In genomic region chr7:34096135-34096775, GRCh38 we compare ENCODE assay signal across 11 cellular contexts.
DNase-seq lines count a peak whose midpoint lies in the region; ATAC-seq and TF ChIP-seq lines count a peak whose summit lies in the region.
"Had no signal": no experiment of that assay in that cellular context is flagged by ENCODE, and none has a peak within 500 bp of the region (broad histone marks: within the 10 kb centered on the region; RNA-seq: fewer than 3 reads in every experiment).

No MANE protein-coding gene starts in this region.

- H3K36me3 ChIP-seq in WERI-Rb-1, result no peaks in the 10 kb centered on the region

- TF ChIP-seq CTCF in activated CD8-positive, alpha-beta T cell treated with anti-CD3 and anti-CD28 coated beads for 36 hours (IDR thresholded peaks at IDR 0.05), result no peak
- TF ChIP-seq CTCF in WERI-Rb-1 (IDR thresholded peaks at IDR 0.05; ENCODE audit: low read depth, low read length), result no peak

- no peak overlapping the region for H3K27ac Mint-ChIP-seq in activated CD8-positive, alpha-beta T cell treated with anti-CD3 and anti-CD28 coated beads for 36 hours
- H3K27ac Mint-ChIP-seq: B cell had no signal

- no peak overlapping the region for H3K4me3 ChIP-seq in WERI-Rb-1 (ENCODE audit: low read depth, low read length)

- H3K4me1 Mint-ChIP-seq in activated CD8-positive, alpha-beta T cell treated with anti-CD3 and anti-CD28 coated beads for 36 hours (ENCODE audit: low read depth), result no peaks in the 10 kb centered on the region
- H3K4me1 Mint-ChIP-seq: B cell had no signal

- POLR2A ChIA-PET in activated CD8-positive, alpha-beta T cell treated with anti-CD3 and anti-CD28 coated beads for 36 hours (lab: Charles Lee), result no interaction called here

- DNase-seq in Right ventricle myocardium inferior (ENCODE audit: missing footprints) (peak; percentile 73), cardiac septum (ENCODE audit: low spot score) (no peak), dedifferentiated amniotic fluid mesenchymal stem cell (ENCODE audit: extremely low spot score) (peak; percentile 89), mucosa of gallbladder (ENCODE audit: low spot score) (peak; percentile 48), NCI-H774 (lab: John Stamatoyannopoulos, UW) (no peak), foreskin melanocyte (no peak), WERI-Rb-1 (no peak)
- no peak for DNase-seq in activated CD8-positive, alpha-beta T cell treated with anti-CD3 and anti-CD28 coated beads for 36 hours
- DNase-seq: activated CD4-positive, CD25-positive, alpha-beta regulatory T cell; NCI-H345 had no signal

- H3K27me3 ChIP-seq in WERI-Rb-1 (ENCODE audit: insufficient read depth, low read depth, severe bottlenecking), result no peaks in the 10 kb centered on the region

- H3K4me3 Mint-ChIP-seq in activated CD8-positive, alpha-beta T cell treated with anti-CD3 and anti-CD28 coated beads for 36 hours, result no peak overlapping the region
- H3K4me3 Mint-ChIP-seq: B cell had no signal

- no peak overlapping the region for H3K27ac ChIP-seq in WERI-Rb-1

- H3K9me3 ChIP-seq in WERI-Rb-1 (ENCODE audit: severe bottlenecking), result peaks cover 3% of the 10 kb centered on the region

- CTCF ChIA-PET in activated CD8-positive, alpha-beta T cell treated with anti-CD3 and anti-CD28 coated beads for 36 hours (lab: Charles Lee), result no interaction called here

- intact Hi-C loops in Right ventricle myocardium inferior (cut with DNase I), result no loop called here
- intact Hi-C loops in cardiac septum (cut with DNase I), result no loop called here
- intact Hi-C loops in activated CD8-positive, alpha-beta T cell treated with anti-CD3 and anti-CD28 coated beads for 36 hours (cut with micrococcal nuclease), result no loop called here

- H3K9me3 Mint-ChIP-seq in activated CD8-positive, alpha-beta T cell treated with anti-CD3 and anti-CD28 coated beads for 36 hours, result no peaks in the 10 kb centered on the region

- no peaks in the 10 kb centered on the region for H3K36me3 Mint-ChIP-seq in activated CD8-positive, alpha-beta T cell treated with anti-CD3 and anti-CD28 coated beads for 36 hours (ENCODE audit: low read depth)

- peak; percentile 96 for ATAC-seq in Right ventricle myocardium inferior
- no peak for ATAC-seq in activated CD8-positive, alpha-beta T cell treated with anti-CD3 and anti-CD28 coated beads for 36 hours

- no peaks in the 10 kb centered on the region for H3K27me3 Mint-ChIP-seq in activated CD8-positive, alpha-beta T cell treated with anti-CD3 and anti-CD28 coated beads for 36 hours
- H3K27me3 Mint-ChIP-seq: B cell had no signal

Comparison
In these comparisons a context has a peak if more than half of its experiments do, and no peak if none do; other contexts are left out.
1. DNase-seq: peak in Right ventricle myocardium inferior (single experiment), dedifferentiated amniotic fluid mesenchymal stem cell (single experiment) and mucosa of gallbladder (single experiment); none in cardiac septum (single experiment), activated CD8-positive, alpha-beta T cell treated with anti-CD3 and anti-CD28 coated beads for 36 hours (single experiment), NCI-H774 (single experiment), foreskin melanocyte (single experiment) and WERI-Rb-1 (single experiment).